ENCODE assay signal across 1 cellular context in the genomic region with DNA sequence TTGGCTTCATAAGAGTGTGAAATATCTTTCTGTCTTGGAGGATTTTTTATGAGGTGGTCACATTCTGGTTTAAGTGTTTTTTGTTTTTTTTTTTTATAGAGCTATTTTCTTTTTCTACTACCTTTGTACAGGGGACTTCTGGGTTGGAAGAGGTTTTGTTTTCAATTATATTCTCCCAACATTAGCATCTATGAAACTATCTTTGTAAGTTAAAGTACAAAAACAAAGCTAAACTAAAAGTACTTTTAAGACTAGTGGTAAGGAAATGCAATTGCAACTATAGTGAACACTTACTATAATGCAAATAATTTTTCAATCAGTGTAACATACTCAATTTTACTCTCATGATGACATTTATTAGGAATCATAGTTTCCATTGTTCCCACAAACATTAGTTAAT.
TF ChIP-seq lines count a peak whose summit lies in the region.

No MANE protein-coding gene starts in this region.

TF ChIP-seq in WTC11, 78 proteins besides CTCF, POLR2A, EP300 and RAD21 (continued from another document):
- TF ChIP-seq, protein P1, sequence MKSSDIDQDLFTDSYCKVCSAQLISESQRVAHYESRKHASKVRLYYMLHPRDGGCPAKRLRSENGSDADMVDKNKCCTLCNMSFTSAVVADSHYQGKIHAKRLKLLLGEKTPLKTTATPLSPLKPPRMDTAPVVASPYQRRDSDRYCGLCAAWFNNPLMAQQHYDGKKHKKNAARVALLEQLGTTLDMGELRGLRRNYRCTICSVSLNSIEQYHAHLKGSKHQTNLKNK (CRISPR knock-in tag; IDR thresholded peaks at IDR 0.05), result no peak
- TF ChIP-seq ZNF671 (CRISPR knock-in tag; IDR thresholded peaks at IDR 0.05) (no peak), TEAD1 (CRISPR knock-in tag; IDR thresholded peaks at IDR 0.05) (no peak), ZNF317 (CRISPR knock-in tag; IDR thresholded peaks at IDR 0.05; ENCODE audit: borderline replicate concordance, low read depth) (no peak), RELA (CRISPR knock-in tag; IDR thresholded peaks at IDR 0.05; ENCODE audit: borderline replicate concordance) (no peak), FOXJ3 (CRISPR knock-in tag; IDR thresholded peaks at IDR 0.05; ENCODE audit: borderline replicate concordance) (no peak), ELF4 (CRISPR knock-in tag; IDR thresholded peaks at IDR 0.05; ENCODE audit: low read depth) (no peak), HMGA2 (CRISPR knock-in tag; IDR thresholded peaks at IDR 0.05) (no peak), IRF2 (CRISPR knock-in tag; IDR thresholded peaks at IDR 0.05; ENCODE audit: borderline replicate concordance, low read depth) (no peak)
- TF ChIP-seq, protein P2, sequence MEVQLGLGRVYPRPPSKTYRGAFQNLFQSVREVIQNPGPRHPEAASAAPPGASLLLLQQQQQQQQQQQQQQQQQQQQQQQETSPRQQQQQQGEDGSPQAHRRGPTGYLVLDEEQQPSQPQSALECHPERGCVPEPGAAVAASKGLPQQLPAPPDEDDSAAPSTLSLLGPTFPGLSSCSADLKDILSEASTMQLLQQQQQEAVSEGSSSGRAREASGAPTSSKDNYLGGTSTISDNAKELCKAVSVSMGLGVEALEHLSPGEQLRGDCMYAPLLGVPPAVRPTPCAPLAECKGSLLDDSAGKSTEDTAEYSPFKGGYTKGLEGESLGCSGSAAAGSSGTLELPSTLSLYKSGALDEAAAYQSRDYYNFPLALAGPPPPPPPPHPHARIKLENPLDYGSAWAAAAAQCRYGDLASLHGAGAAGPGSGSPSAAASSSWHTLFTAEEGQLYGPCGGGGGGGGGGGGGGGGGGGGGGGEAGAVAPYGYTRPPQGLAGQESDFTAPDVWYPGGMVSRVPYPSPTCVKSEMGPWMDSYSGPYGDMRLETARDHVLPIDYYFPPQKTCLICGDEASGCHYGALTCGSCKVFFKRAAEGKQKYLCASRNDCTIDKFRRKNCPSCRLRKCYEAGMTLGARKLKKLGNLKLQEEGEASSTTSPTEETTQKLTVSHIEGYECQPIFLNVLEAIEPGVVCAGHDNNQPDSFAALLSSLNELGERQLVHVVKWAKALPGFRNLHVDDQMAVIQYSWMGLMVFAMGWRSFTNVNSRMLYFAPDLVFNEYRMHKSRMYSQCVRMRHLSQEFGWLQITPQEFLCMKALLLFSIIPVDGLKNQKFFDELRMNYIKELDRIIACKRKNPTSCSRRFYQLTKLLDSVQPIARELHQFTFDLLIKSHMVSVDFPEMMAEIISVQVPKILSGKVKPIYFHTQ (CRISPR knock-in tag; IDR thresholded peaks at IDR 0.05), result no peak
- TF ChIP-seq, protein P3, sequence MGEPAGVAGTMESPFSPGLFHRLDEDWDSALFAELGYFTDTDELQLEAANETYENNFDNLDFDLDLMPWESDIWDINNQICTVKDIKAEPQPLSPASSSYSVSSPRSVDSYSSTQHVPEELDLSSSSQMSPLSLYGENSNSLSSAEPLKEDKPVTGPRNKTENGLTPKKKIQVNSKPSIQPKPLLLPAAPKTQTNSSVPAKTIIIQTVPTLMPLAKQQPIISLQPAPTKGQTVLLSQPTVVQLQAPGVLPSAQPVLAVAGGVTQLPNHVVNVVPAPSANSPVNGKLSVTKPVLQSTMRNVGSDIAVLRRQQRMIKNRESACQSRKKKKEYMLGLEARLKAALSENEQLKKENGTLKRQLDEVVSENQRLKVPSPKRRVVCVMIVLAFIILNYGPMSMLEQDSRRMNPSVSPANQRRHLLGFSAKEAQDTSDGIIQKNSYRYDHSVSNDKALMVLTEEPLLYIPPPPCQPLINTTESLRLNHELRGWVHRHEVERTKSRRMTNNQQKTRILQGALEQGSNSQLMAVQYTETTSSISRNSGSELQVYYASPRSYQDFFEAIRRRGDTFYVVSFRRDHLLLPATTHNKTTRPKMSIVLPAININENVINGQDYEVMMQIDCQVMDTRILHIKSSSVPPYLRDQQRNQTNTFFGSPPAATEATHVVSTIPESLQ (CRISPR knock-in tag; IDR thresholded peaks at IDR 0.05), result no peak
